In the genomic region with DNA sequence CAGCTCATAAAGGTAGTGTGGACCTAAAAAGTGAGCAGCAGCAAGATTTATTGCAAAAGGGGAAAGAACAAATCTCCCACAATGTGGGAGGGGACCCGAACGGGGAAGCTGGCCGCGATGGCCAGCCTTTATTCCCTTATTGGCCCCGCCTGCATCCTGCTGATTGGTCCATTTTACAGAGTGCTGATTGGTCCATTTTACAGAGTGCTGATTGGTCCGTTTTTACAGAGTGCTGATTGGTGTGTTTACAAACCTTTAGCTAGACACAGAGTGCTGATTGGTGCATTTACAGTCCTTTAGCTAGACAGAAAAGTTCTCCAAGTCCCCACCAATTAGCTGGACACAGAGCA, we compare ENCODE assay signal across 10 cellular contexts. TPM values are rescaled to one million over a fixed set of nuclear protein-coding genes. Genes with fewer than 3 reads are reported as not detected.
A peak's percentile ranks its signal among the peaks of the same experiment; 100 is the strongest.
DNase-seq lines count a peak whose midpoint lies in the region; ATAC-seq and TF ChIP-seq lines count a peak whose summit lies in the region.
"Not testable (repeated sequence)": the region's sequence is repeated elsewhere in the genome, so short reads cannot be mapped to it uniquely, and the experiment has no call there.
"Had no signal": no experiment of that assay in that cellular context is flagged by ENCODE, and none has a peak within 500 bp of the region (broad histone marks: within the 10 kb centered on the region; RNA-seq: fewer than 3 reads in every experiment).

No MANE protein-coding gene starts in this region.

- intact Hi-C loops in activated CD4-positive, alpha-beta T cell treated with anti-CD3 and anti-CD28 coated beads, Interleukin-2, amount 10 ng/mL, durations not matched to agents 24 days and 14 days (cut with micrococcal nuclease); activated T-helper 1 cell treated with anti-CD3 and anti-CD28 coated beads, Interleukin-12 subunit alpha, Interleukin-12 subunit beta, Interleukin-2, Interleukin-4 antibody, amounts not matched to agents 30 ng/mL and 10 ng/mL and 1 ng/mL, durations not matched to agents 14 hours and 24 hours and 36 hours (cut with micrococcal nuclease); naive thymus-derived CD4-positive, alpha-beta T cell (cut with micrococcal nuclease): not testable (repeated sequence)

- POLR2A ChIA-PET in activated naive CD8-positive, alpha-beta T cell treated with anti-CD3 and anti-CD28 coated beads, Interleukin-2, amount 10 ng/mL, durations not matched to agents 7 days and 5 days (lab: Charles Lee), result interaction anchor here (0.6 to 1.8 kb wide), 2 partner anchors 25 to 67 kb away, joined by 3 to 5 read pairs; partner anchors contain the start of gene UBE2R2
- POLR2A ChIA-PET in naive thymus-derived CD4-positive, alpha-beta T cell (lab: Charles Lee), result not testable (repeated sequence)

- TF ChIP-seq CTCF in HL-60 (IDR thresholded peaks at IDR 0.05; ENCODE audit: insufficient read depth, low read length), result not testable (repeated sequence)

- not testable (repeated sequence) for H3K4me3 ChIP-seq in CD4-positive, CD25-positive, alpha-beta regulatory T cell (ENCODE audit: low read depth, low read length)
- H3K4me3 ChIP-seq in HL-60 (replicated peaks; ENCODE audit: insufficient read depth, low read length), result peak overlapping the region; percentile 38
- peak overlapping the region; percentile 31 for H3K4me3 ChIP-seq in naive thymus-derived CD4-positive, alpha-beta T cell (ENCODE audit: low read length)

- not testable (repeated sequence) for H3K36me3 ChIP-seq in CD4-positive, CD25-positive, alpha-beta regulatory T cell (ENCODE audit: control insufficient read depth, insufficient read depth, low read length); naive thymus-derived CD4-positive, alpha-beta T cell (ENCODE audit: control insufficient read depth in 2 of 3, insufficient read depth in 3 of 3, low read length in 3 of 3)

- H3K27ac ChIP-seq in CD4-positive, CD25-positive, alpha-beta regulatory T cell (ENCODE audit: insufficient read depth, low read length, poor library complexity, severe bottlenecking); HL-60 (replicated peaks); naive thymus-derived CD4-positive, alpha-beta T cell (ENCODE audit: low read depth, low read length): not testable (repeated sequence)

- CTCF ChIA-PET in naive thymus-derived CD4-positive, alpha-beta T cell (lab: Charles Lee), result not testable (repeated sequence)

- H3K4me3 Mint-ChIP-seq in CD4-positive, CD25-positive, alpha-beta regulatory T cell, result peak overlapping the region in 3 of 4 donors; percentile 58 to 75 (median 59)
- H3K4me3 Mint-ChIP-seq in activated CD4-positive, alpha-beta T cell treated with anti-CD3 and anti-CD28 coated beads, Interleukin-2, amount 10 ng/mL, durations not matched to agents 24 days and 14 days, result peak overlapping the region; percentile 70
- peak overlapping the region; percentile 59 for H3K4me3 Mint-ChIP-seq in activated T-helper 1 cell treated with anti-CD3 and anti-CD28 coated beads, Interleukin-12 subunit alpha, Interleukin-12 subunit beta, Interleukin-2, Interleukin-4 antibody, amounts not matched to agents 30 ng/mL and 10 ng/mL and 1 ng/mL, durations not matched to agents 14 hours and 24 hours and 36 hours
- peak overlapping the region; percentile 71 for H3K4me3 Mint-ChIP-seq in activated naive CD8-positive, alpha-beta T cell treated with anti-CD3 and anti-CD28 coated beads, Interleukin-2, amount 10 ng/mL, durations not matched to agents 7 days and 5 days
- peak overlapping the region; percentile 48 to 80 (median 71) for H3K4me3 Mint-ChIP-seq in naive thymus-derived CD4-positive, alpha-beta T cell
- peak overlapping the region; percentile 53 for H3K4me3 Mint-ChIP-seq in stimulated activated memory B cell treated with anti-CD40 and anti-IgM and Interleukin-4, amounts not matched to agents 10 μg/mL and 1 μg/mL and 100 μg/mL, for 72 hours

- not testable (repeated sequence) for H3K9me3 Mint-ChIP-seq in CD4-positive, CD25-positive, alpha-beta regulatory T cell; activated CD4-positive, alpha-beta T cell treated with anti-CD3 and anti-CD28 coated beads, Interleukin-2, amount 10 ng/mL, durations not matched to agents 24 days and 14 days; activated T-helper 1 cell treated with anti-CD3 and anti-CD28 coated beads, Interleukin-12 subunit alpha, Interleukin-12 subunit beta, Interleukin-2, Interleukin-4 antibody, amounts not matched to agents 30 ng/mL and 10 ng/mL and 1 ng/mL, durations not matched to agents 14 hours and 24 hours and 36 hours; activated naive CD8-positive, alpha-beta T cell treated with anti-CD3 and anti-CD28 coated beads, Interleukin-2, amount 10 ng/mL, durations not matched to agents 7 days and 5 days; naive thymus-derived CD4-positive, alpha-beta T cell; stimulated activated memory B cell treated with anti-CD40 and anti-IgM and Interleukin-4, amounts not matched to agents 10 μg/mL and 1 μg/mL and 100 μg/mL, for 72 hours

- not testable (repeated sequence) for H3K9me3 ChIP-seq in CD4-positive, CD25-positive, alpha-beta regulatory T cell (ENCODE audit: control insufficient read depth in 2 of 2, low read length in 2 of 2); naive thymus-derived CD4-positive, alpha-beta T cell (ENCODE audit: control insufficient read depth in 2 of 3, low read length in 3 of 3)

- not testable (repeated sequence) for H3K4me1 ChIP-seq in CD4-positive, CD25-positive, alpha-beta regulatory T cell (ENCODE audit: control insufficient read depth, insufficient read depth, low read length, poor library complexity, severe bottlenecking); naive thymus-derived CD4-positive, alpha-beta T cell (ENCODE audit: control insufficient read depth in 2 of 2, insufficient read depth in 2 of 2, low read length in 2 of 2)

- DNase-seq in CD4-positive, CD25-positive, alpha-beta regulatory T cell, result peak in 1 of 3 donors; percentile 19
- DNase-seq in HL-60 (ENCODE audit: low read depth in 1 of 2, low spot score in 1 of 2) (peak; percentile 32 to 49), OCI-M1 (lab: John Stamatoyannopoulos, UW) (peak; percentile 57)
- peak; percentile 71 for DNase-seq in activated CD4-positive, alpha-beta T cell treated with anti-CD3 and anti-CD28 coated beads, Interleukin-2, amount 10 ng/mL, durations not matched to agents 24 days and 14 days
- not testable (repeated sequence) for DNase-seq in activated T-helper 1 cell treated with anti-CD3 and anti-CD28 coated beads, Interleukin-12 subunit alpha, Interleukin-12 subunit beta, Interleukin-2, Interleukin-4 antibody, amounts not matched to agents 30 ng/mL and 10 ng/mL and 1 ng/mL, durations not matched to agents 14 hours and 24 hours and 36 hours (ENCODE audit: low spot score); activated naive CD8-positive, alpha-beta T cell treated with anti-CD3 and anti-CD28 coated beads, Interleukin-2, amount 10 ng/mL, durations not matched to agents 7 days and 5 days
- DNase-seq in naive thymus-derived CD4-positive, alpha-beta T cell, result peak in 2 of 9 donors; percentile 12 to 14

- H3K27ac Mint-ChIP-seq in CD4-positive, CD25-positive, alpha-beta regulatory T cell, result peak overlapping the region in 1 of 3 donors; percentile 36
- H3K27ac Mint-ChIP-seq in activated CD4-positive, alpha-beta T cell treated with anti-CD3 and anti-CD28 coated beads, Interleukin-2, amount 10 ng/mL, durations not matched to agents 24 days and 14 days; activated T-helper 1 cell treated with anti-CD3 and anti-CD28 coated beads, Interleukin-12 subunit alpha, Interleukin-12 subunit beta, Interleukin-2, Interleukin-4 antibody, amounts not matched to agents 30 ng/mL and 10 ng/mL and 1 ng/mL, durations not matched to agents 14 hours and 24 hours and 36 hours; naive thymus-derived CD4-positive, alpha-beta T cell; stimulated activated memory B cell treated with anti-CD40 and anti-IgM and Interleukin-4, amounts not matched to agents 10 μg/mL and 1 μg/mL and 100 μg/mL, for 72 hours: not testable (repeated sequence)
- H3K27ac Mint-ChIP-seq in activated naive CD8-positive, alpha-beta T cell treated with anti-CD3 and anti-CD28 coated beads, Interleukin-2, amount 10 ng/mL, durations not matched to agents 7 days and 5 days, result peak overlapping the region; percentile 52

- not testable (repeated sequence) for ATAC-seq in CD4-positive, CD25-positive, alpha-beta regulatory T cell (ENCODE audit: low read depth in 2 of 2); stimulated activated memory B cell treated with anti-CD40 and anti-IgM and Interleukin-4, amounts not matched to agents 10 μg/mL and 1 μg/mL and 100 μg/mL, for 72 hours
- peak; percentile 77 for ATAC-seq in activated naive CD8-positive, alpha-beta T cell treated with anti-CD3 and anti-CD28 coated beads, Interleukin-2, amount 10 ng/mL, durations not matched to agents 7 days and 5 days (ENCODE audit: low read depth)
- peak; percentile 74 for ATAC-seq in naive thymus-derived CD4-positive, alpha-beta T cell

- not testable (repeated sequence) for H3K36me3 Mint-ChIP-seq in CD4-positive, CD25-positive, alpha-beta regulatory T cell; activated CD4-positive, alpha-beta T cell treated with anti-CD3 and anti-CD28 coated beads, Interleukin-2, amount 10 ng/mL, durations not matched to agents 24 days and 14 days (ENCODE audit: low read depth); activated T-helper 1 cell treated with anti-CD3 and anti-CD28 coated beads, Interleukin-12 subunit alpha, Interleukin-12 subunit beta, Interleukin-2, Interleukin-4 antibody, amounts not matched to agents 30 ng/mL and 10 ng/mL and 1 ng/mL, durations not matched to agents 14 hours and 24 hours and 36 hours (ENCODE audit: low read depth); activated naive CD8-positive, alpha-beta T cell treated with anti-CD3 and anti-CD28 coated beads, Interleukin-2, amount 10 ng/mL, durations not matched to agents 7 days and 5 days; naive thymus-derived CD4-positive, alpha-beta T cell; stimulated activated memory B cell treated with anti-CD40 and anti-IgM and Interleukin-4, amounts not matched to agents 10 μg/mL and 1 μg/mL and 100 μg/mL, for 72 hours

- peaks cover 0 to 11% (median 9%) of the 10 kb centered on the region in 4 donors for H3K4me1 Mint-ChIP-seq in CD4-positive, CD25-positive, alpha-beta regulatory T cell
- peaks cover 10% of the 10 kb centered on the region for H3K4me1 Mint-ChIP-seq in activated CD4-positive, alpha-beta T cell treated with anti-CD3 and anti-CD28 coated beads, Interleukin-2, amount 10 ng/mL, durations not matched to agents 24 days and 14 days
- H3K4me1 Mint-ChIP-seq in activated T-helper 1 cell treated with anti-CD3 and anti-CD28 coated beads, Interleukin-12 subunit alpha, Interleukin-12 subunit beta, Interleukin-2, Interleukin-4 antibody, amounts not matched to agents 30 ng/mL and 10 ng/mL and 1 ng/mL, durations not matched to agents 14 hours and 24 hours and 36 hours (ENCODE audit: low read depth), result peaks cover 13% of the 10 kb centered on the region
- H3K4me1 Mint-ChIP-seq in activated naive CD8-positive, alpha-beta T cell treated with anti-CD3 and anti-CD28 coated beads, Interleukin-2, amount 10 ng/mL, durations not matched to agents 7 days and 5 days, result peaks cover 25% of the 10 kb centered on the region
- peaks cover 9 to 40% (median 28%) of the 10 kb centered on the region in 7 donors for H3K4me1 Mint-ChIP-seq in naive thymus-derived CD4-positive, alpha-beta T cell
- H3K4me1 Mint-ChIP-seq in stimulated activated memory B cell treated with anti-CD40 and anti-IgM and Interleukin-4, amounts not matched to agents 10 μg/mL and 1 μg/mL and 100 μg/mL, for 72 hours, result not testable (repeated sequence)

- H3K27me3 ChIP-seq in CD4-positive, CD25-positive, alpha-beta regulatory T cell (ENCODE audit: control insufficient read depth, insufficient read depth, low read length), result peaks cover 24% of the 10 kb centered on the region
- H3K27me3 ChIP-seq in HL-60 (ENCODE audit: insufficient read depth, poor library complexity, severe bottlenecking); naive thymus-derived CD4-positive, alpha-beta T cell (ENCODE audit: control insufficient read depth in 2 of 2, insufficient read depth in 2 of 2, low read length in 2 of 2): not testable (repeated sequence)

- peaks cover 71% of the 10 kb centered on the region for H3K27me3 Mint-ChIP-seq in CD4-positive, CD25-positive, alpha-beta regulatory T cell
- H3K27me3 Mint-ChIP-seq in activated CD4-positive, alpha-beta T cell treated with anti-CD3 and anti-CD28 coated beads, Interleukin-2, amount 10 ng/mL, durations not matched to agents 24 days and 14 days, result peaks cover 70% of the 10 kb centered on the region
- peaks cover 58% of the 10 kb centered on the region for H3K27me3 Mint-ChIP-seq in activated T-helper 1 cell treated with anti-CD3 and anti-CD28 coated beads, Interleukin-12 subunit alpha, Interleukin-12 subunit beta, Interleukin-2, Interleukin-4 antibody, amounts not matched to agents 30 ng/mL and 10 ng/mL and 1 ng/mL, durations not matched to agents 14 hours and 24 hours and 36 hours (ENCODE audit: insufficient read depth)
- H3K27me3 Mint-ChIP-seq in activated naive CD8-positive, alpha-beta T cell treated with anti-CD3 and anti-CD28 coated beads, Interleukin-2, amount 10 ng/mL, durations not matched to agents 7 days and 5 days, result peaks cover 71% of the 10 kb centered on the region
- peaks cover 52 to 78% (median 70%) of the 10 kb centered on the region in 5 donors for H3K27me3 Mint-ChIP-seq in naive thymus-derived CD4-positive, alpha-beta T cell
- peaks cover 72% of the 10 kb centered on the region for H3K27me3 Mint-ChIP-seq in stimulated activated memory B cell treated with anti-CD40 and anti-IgM and Interleukin-4, amounts not matched to agents 10 μg/mL and 1 μg/mL and 100 μg/mL, for 72 hours

RNA-seq across cellular contexts. Expression of gene PRSS3, which starts 46.1 kb away (rescaled TPM):
- total RNA-seq in CD4-positive, CD25-positive, alpha-beta regulatory T cell, result not detected
- not detected for polyA plus RNA-seq in CD4-positive, CD25-positive, alpha-beta regulatory T cell
- total RNA-seq in activated CD4-positive, alpha-beta T cell treated with anti-CD3 and anti-CD28 coated beads, Interleukin-2, amount 10 ng/mL, durations not matched to agents 24 days and 14 days, result not detected in 2 replicates
- total RNA-seq in activated T-helper 1 cell treated with anti-CD3 and anti-CD28 coated beads, Interleukin-12 subunit alpha, Interleukin-12 subunit beta, Interleukin-2, Interleukin-4 antibody, amounts not matched to agents 30 ng/mL and 10 ng/mL and 1 ng/mL, durations not matched to agents 14 hours and 24 hours and 36 hours, result not detected in 2 replicates
- total RNA-seq in activated naive CD8-positive, alpha-beta T cell treated with anti-CD3 and anti-CD28 coated beads, Interleukin-2, amount 10 ng/mL, durations not matched to agents 7 days and 5 days, result not detected
- total RNA-seq in naive thymus-derived CD4-positive, alpha-beta T cell, result 1 to 10 TPM in 1 of 5 experiments, not detected in 4; 2.5 TPM
- polyA plus RNA-seq in naive thymus-derived CD4-positive, alpha-beta T cell, result not detected
- total RNA-seq: A673, H4 had no signal
